ENCODE assay signal across 8 cellular contexts in genomic region chr2:68463287-68463877, GRCh38. TPM values are rescaled to one million over a fixed set of nuclear protein-coding genes. Genes with fewer than 3 reads are reported as not detected.
DNase-seq lines count a peak whose midpoint lies in the region; ATAC-seq, FAIRE-seq and TF ChIP-seq lines count a peak whose summit lies in the region.

No MANE protein-coding gene starts in this region.

- H3K79me2 ChIP-seq in keratinocyte (ENCODE audit: control insufficient read depth, insufficient read depth, low read length): no peaks in the 10 kb centered on the region

- intact Hi-C loops in ascending aorta (cut with DNase I) (loop anchor here (2.0 to 10.0 kb wide), 4 partner anchors 251 to 1899 kb away; no protein-coding TSS in a partner anchor), upper lobe of right lung (cut with DNase I) (no loop called here)

- H3K9me3 Mint-ChIP-seq in activated CD4-positive, alpha-beta T cell treated with anti-CD3 and anti-CD28 coated beads, Interleukin-2, amount 10 ng/mL, durations not matched to agents 7 days and 5 days: no peaks in the 10 kb centered on the region
- H3K9me3 Mint-ChIP-seq in activated naive CD8-positive, alpha-beta T cell treated with anti-CD3 and anti-CD28 coated beads, Interleukin-2, amount 50 U/mL, for 24 hours: no peaks in the 10 kb centered on the region

- H3K27ac ChIP-seq in ascending aorta (no peak overlapping the region), keratinocyte (ENCODE audit: control insufficient read depth, insufficient read depth, low read length) (no peak overlapping the region), upper lobe of right lung (no peak overlapping the region)

- no peak overlapping the region for H2AFZ ChIP-seq in keratinocyte (ENCODE audit: control insufficient read depth, low read length)

- dilution Hi-C loops in keratinocyte (cut with MboI; ENCODE audit: extremely low pct_ligation_motif_present, low sequenced_read_pairs): no loop called here

- H3K36me3 ChIP-seq in ascending aorta (no peaks in the 10 kb centered on the region), keratinocyte (ENCODE audit: control insufficient read depth in 2 of 2, extremely low read depth in 1 of 2, insufficient read depth in 2 of 2, low read length in 2 of 2) (peaks cover 0 to 2% of the 10 kb centered on the region in 2 experiments), upper lobe of right lung (no peaks in the 10 kb centered on the region)

- H3K4me1 ChIP-seq in ascending aorta: peaks cover 0 to 3% of the 10 kb centered on the region in 2 donors
- peaks cover 30% of the 10 kb centered on the region for H3K4me1 ChIP-seq in keratinocyte (ENCODE audit: control insufficient read depth, extremely low read depth, insufficient read depth, low read length)
- H3K4me1 ChIP-seq in upper lobe of right lung: peaks cover 13% of the 10 kb centered on the region

- H3K27ac Mint-ChIP-seq in activated CD4-positive, alpha-beta T cell treated with anti-CD3 and anti-CD28 coated beads, Interleukin-2, amount 10 ng/mL, durations not matched to agents 7 days and 5 days: no peak overlapping the region
- H3K27ac Mint-ChIP-seq in activated naive CD8-positive, alpha-beta T cell treated with anti-CD3 and anti-CD28 coated beads, Interleukin-2, amount 50 U/mL, for 24 hours: no peak overlapping the region

- H3K27me3 ChIP-seq in ascending aorta: no peaks in the 10 kb centered on the region
- H3K27me3 ChIP-seq in keratinocyte (ENCODE audit: control insufficient read depth, extremely low read depth, insufficient read depth, low read length): no peaks in the 10 kb centered on the region
- H3K27me3 ChIP-seq in upper lobe of right lung: no peaks in the 10 kb centered on the region

- H3K9me3 ChIP-seq in ascending aorta (no peaks in the 10 kb centered on the region), keratinocyte (ENCODE audit: control insufficient read depth, low read depth, low read length) (no peaks in the 10 kb centered on the region), upper lobe of right lung (no peaks in the 10 kb centered on the region)

- CTCF ChIA-PET in activated CD4-positive, alpha-beta T cell treated with anti-CD3 and anti-CD28 coated beads, Interleukin-2, amount 10 ng/mL, durations not matched to agents 7 days and 5 days (lab: Charles Lee): interaction anchor here (0.5 to 2.7 kb wide), 32 partner anchors 9 to 481 kb away, joined by 3 to 12 read pairs (median 3); partner anchors contain the start of gene ARHGAP25

- peak; percentile 13 for ATAC-seq in upper lobe of right lung
- ATAC-seq in activated naive CD8-positive, alpha-beta T cell treated with anti-CD3 and anti-CD28 coated beads, Interleukin-2, amount 50 U/mL, for 24 hours: no peak

- H3K4me3 Mint-ChIP-seq in activated CD4-positive, alpha-beta T cell treated with anti-CD3 and anti-CD28 coated beads, Interleukin-2, amount 10 ng/mL, durations not matched to agents 7 days and 5 days: no peak overlapping the region
- H3K4me3 Mint-ChIP-seq in activated naive CD8-positive, alpha-beta T cell treated with anti-CD3 and anti-CD28 coated beads, Interleukin-2, amount 50 U/mL, for 24 hours: no peak overlapping the region

- H3K9ac ChIP-seq in keratinocyte (ENCODE audit: control insufficient read depth, extremely low read depth, insufficient read depth, low read length): no peak overlapping the region

- TF ChIP-seq CTCF in ascending aorta (IDR thresholded peaks at IDR 0.05) (peak; percentile 48 to 78 (median 59)), keratinocyte (optimal IDR thresholded peaks at IDR 0.05 in 1 of 3, IDR thresholded peaks at IDR 0.05 in 1 of 3, conservative IDR thresholded peaks at IDR 0.05 in 1 of 3; ENCODE audit: extremely low read depth in 1 of 3, insufficient read depth in 2 of 3, low read length in 3 of 3) (peak in 2 of 3 experiments; percentile 58 to 60), upper lobe of right lung (IDR thresholded peaks at IDR 0.05) (peak; percentile 77)

- H3K9me1 ChIP-seq in keratinocyte (ENCODE audit: control insufficient read depth, extremely low read depth, insufficient read depth, low read length): no peaks in the 10 kb centered on the region

- peak overlapping the region; percentile 100 for H3K4me2 ChIP-seq in keratinocyte (ENCODE audit: control insufficient read depth, extremely low read depth, insufficient read depth, low read depth, low read length)

- H3K27me3 Mint-ChIP-seq in activated CD4-positive, alpha-beta T cell treated with anti-CD3 and anti-CD28 coated beads, Interleukin-2, amount 10 ng/mL, durations not matched to agents 7 days and 5 days: no peaks in the 10 kb centered on the region
- no peaks in the 10 kb centered on the region for H3K27me3 Mint-ChIP-seq in activated naive CD8-positive, alpha-beta T cell treated with anti-CD3 and anti-CD28 coated beads, Interleukin-2, amount 50 U/mL, for 24 hours

- peak; percentile 31 for DNase-seq in activated CD4-positive, alpha-beta T cell treated with anti-CD3 and anti-CD28 coated beads, Interleukin-2, amount 10 ng/mL, durations not matched to agents 7 days and 5 days
- DNase-seq in activated CD4-positive, alpha-beta T cell treated with anti-CD3 and anti-CD28 coated beads for 48 hours: no peak
- peak; percentile 34 for DNase-seq in NCI-H146 treated with DMSO at 0.1 percent for 48 hours (lab: John Stamatoyannopoulos, UW; ENCODE audit: unreplicated experiment)
- DNase-seq in ascending aorta (ENCODE audit: low spot score in 2 of 2): no peak
- no peak for DNase-seq in keratinocyte (ENCODE audit: low read depth, low spot score)
- DNase-seq in upper lobe of right lung: no peak
- DNase-seq in activated naive CD8-positive, alpha-beta T cell treated with anti-CD3 and anti-CD28 coated beads, Interleukin-2, amount 50 U/mL, for 24 hours: no peak
- no peak for DNase-seq in T1000 (lab: John Stamatoyannopoulos, UW)

- POLR2A ChIA-PET in activated CD4-positive, alpha-beta T cell treated with anti-CD3 and anti-CD28 coated beads, Interleukin-2, amount 10 ng/mL, durations not matched to agents 7 days and 5 days (lab: Charles Lee): interaction anchor here (0.7 kb wide), 1 partner anchor 462 kb away, joined by 4 read pairs; no protein-coding TSS in a partner anchor

- H3K4me1 Mint-ChIP-seq in activated CD4-positive, alpha-beta T cell treated with anti-CD3 and anti-CD28 coated beads, Interleukin-2, amount 10 ng/mL, durations not matched to agents 7 days and 5 days: peaks cover 33% of the 10 kb centered on the region
- H3K4me1 Mint-ChIP-seq in activated naive CD8-positive, alpha-beta T cell treated with anti-CD3 and anti-CD28 coated beads, Interleukin-2, amount 50 U/mL, for 24 hours: peaks cover 32% of the 10 kb centered on the region

- no peaks in the 10 kb centered on the region for H4K20me1 ChIP-seq in keratinocyte (ENCODE audit: control insufficient read depth, extremely low read depth, insufficient read depth, low read length)

- peak; percentile 77 for FAIRE-seq in keratinocyte (lab: Jason Lieb, UNC)

- H3K4me3 ChIP-seq in ascending aorta (no peak overlapping the region), keratinocyte (ENCODE audit: control insufficient read depth in 2 of 3, extremely low read depth in 1 of 3, insufficient read depth in 2 of 3, low read depth in 1 of 3, low read length in 3 of 3) (no peak overlapping the region), upper lobe of right lung (no peak overlapping the region)

- H3K36me3 Mint-ChIP-seq in activated CD4-positive, alpha-beta T cell treated with anti-CD3 and anti-CD28 coated beads, Interleukin-2, amount 10 ng/mL, durations not matched to agents 7 days and 5 days (ENCODE audit: low read depth): peaks cover 10% of the 10 kb centered on the region
- no peaks in the 10 kb centered on the region for H3K36me3 Mint-ChIP-seq in activated naive CD8-positive, alpha-beta T cell treated with anti-CD3 and anti-CD28 coated beads, Interleukin-2, amount 50 U/mL, for 24 hours (ENCODE audit: low read depth)

RNA-seq across cellular contexts. Expression of gene FBXO48, which starts 3.7 kb away (rescaled TPM):
- 1 to 10 TPM; 2.8 to 3.7 TPM for total RNA-seq in activated CD4-positive, alpha-beta T cell treated with anti-CD3 and anti-CD28 coated beads, Interleukin-2, amount 10 ng/mL, durations not matched to agents 7 days and 5 days
- total RNA-seq in ascending aorta: 1.2 TPM
- polyA plus RNA-seq in keratinocyte: 0.85 to 1.9 TPM (median 1.0 TPM) in 3 replicates
- polyA plus RNA-seq in keratinocyte (2011; ENCODE audit: low read depth): 0.29 TPM
- 0.55 and 1.0 TPM in 2 replicates for polyA plus RNA-seq in keratinocyte (2011; cell fraction: cytosol; rRNA removed)
- 1.3 and 1.4 TPM in 2 replicates for polyA plus RNA-seq in keratinocyte (2011; cell fraction: nucleus; rRNA removed)
- polyA plus RNA-seq in keratinocyte (2012; ENCODE audit: low replicate concordance): 0.64 and 0.86 TPM in 2 replicates
- 0.72 to 2.0 TPM (median 1.3 TPM) in 3 replicates for polyA minus RNA-seq in keratinocyte
- 0.58 TPM for polyA minus RNA-seq in keratinocyte (2011; cell fraction: cytosol; rRNA and poly(A)+ RNA removed)
- 0.63 and 1.3 TPM in 2 replicates for polyA minus RNA-seq in keratinocyte (2011; cell fraction: nucleus; rRNA and poly(A)+ RNA removed)
- total RNA-seq in upper lobe of right lung: 1.8 TPM

RNA-seq across cellular contexts. Expression of gene APLF, which starts 4.0 kb away (rescaled TPM):
- total RNA-seq in activated CD4-positive, alpha-beta T cell treated with anti-CD3 and anti-CD28 coated beads, Interleukin-2, amount 10 ng/mL, durations not matched to agents 7 days and 5 days: 1 to 10 TPM; 2.7 to 3.7 TPM
- total RNA-seq in ascending aorta (2.8 TPM), upper lobe of right lung (6.8 TPM)
- 1.6 to 3.0 TPM (median 2.3 TPM) in 3 replicates for polyA plus RNA-seq in keratinocyte
- 5.1 TPM for polyA plus RNA-seq in keratinocyte (2011; ENCODE audit: low read depth)
- 1.8 and 3.2 TPM in 2 replicates for polyA plus RNA-seq in keratinocyte (2011; cell fraction: cytosol; rRNA removed)
- polyA plus RNA-seq in keratinocyte (2011; cell fraction: nucleus; rRNA removed): 2.9 and 3.5 TPM in 2 replicates
- polyA plus RNA-seq in keratinocyte (2012; ENCODE audit: low replicate concordance): 1.2 and 2.3 TPM in 2 replicates
- polyA minus RNA-seq in keratinocyte: 0.95 to 4.4 TPM (median 3.1 TPM) in 3 replicates
- polyA minus RNA-seq in keratinocyte (2011; cell fraction: cytosol; rRNA and poly(A)+ RNA removed): 2.7 TPM
- polyA minus RNA-seq in keratinocyte (2011; cell fraction: nucleus; rRNA and poly(A)+ RNA removed): 3.8 and 4.8 TPM in 2 replicates

Comparison
In these comparisons a context has a peak if more than half of its experiments do, and no peak if none do; other contexts are left out.
1. DNase-seq: peak in activated CD4-positive, alpha-beta T cell treated with anti-CD3 and anti-CD28 coated beads, Interleukin-2, amount 10 ng/mL, durations not matched to agents 7 days and 5 days (single experiment) and NCI-H146 treated with DMSO at 0.1 percent for 48 hours (single experiment); none in activated CD4-positive, alpha-beta T cell treated with anti-CD3 and anti-CD28 coated beads for 48 hours (single experiment), ascending aorta (0 of 2), keratinocyte (single experiment), upper lobe of right lung (single experiment), activated naive CD8-positive, alpha-beta T cell treated with anti-CD3 and anti-CD28 coated beads, Interleukin-2, amount 50 U/mL, for 24 hours (single experiment) and T1000 (single experiment).
2. Peak in every context shown above with its lines, with median percentiles within 50 percentile points of each other: CTCF ChIP-seq.